29 cellular contexts compared by ENCODE assay signal in the genomic region with DNA sequence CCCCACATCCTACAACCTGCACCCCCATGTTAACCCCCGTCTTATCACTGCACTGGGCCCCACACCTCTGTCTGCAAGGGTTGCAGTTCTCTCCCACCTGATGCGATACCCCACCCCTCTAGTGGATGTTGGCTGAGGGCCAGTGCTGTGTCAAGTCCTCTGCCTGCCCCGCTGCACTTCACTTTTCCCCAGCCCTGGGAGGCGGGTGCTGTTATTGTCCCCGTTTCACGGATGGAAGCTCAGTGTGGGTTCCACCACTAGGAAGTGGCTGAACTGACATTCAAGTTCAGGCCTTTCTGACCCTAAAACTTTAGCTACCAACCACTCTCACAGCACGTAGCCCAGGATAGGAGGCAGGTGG. TPM values are rescaled to one million over a fixed set of nuclear protein-coding genes. Genes with fewer than 3 reads are reported as not detected.
DNase-seq lines count a peak whose midpoint lies in the region; ATAC-seq, FAIRE-seq and TF ChIP-seq lines count a peak whose summit lies in the region.
"Had no signal": no experiment of that assay in that cellular context is flagged by ENCODE, and none has a peak within 500 bp of the region (broad histone marks: within the 10 kb centered on the region; RNA-seq: fewer than 3 reads in every experiment).

No MANE protein-coding gene starts in this region.

- 62% methylated on average over 6 of the region's 7 CpGs for WGBS in mammary epithelial cell (ENCODE audit: low coverage, missing lambda C conversion rate)

- TF ChIP-seq CTCF in mammary epithelial cell (conservative IDR thresholded peaks at IDR 0.05 in 1 of 2, IDR thresholded peaks at IDR 0.05 in 1 of 2; ENCODE audit: extremely low read depth in 1 of 2, insufficient read depth in 1 of 2, low read depth in 1 of 2, low read length in 2 of 2) (no peak), MCF 10A (IDR thresholded peaks at IDR 0.05; ENCODE audit: unreplicated experiment) (no peak), HEK293 (tag by site-specific recombination; IDR thresholded peaks at IDR 0.05) (no peak), keratinocyte (optimal IDR thresholded peaks at IDR 0.05 in 1 of 3, IDR thresholded peaks at IDR 0.05 in 1 of 3, conservative IDR thresholded peaks at IDR 0.05 in 1 of 3; ENCODE audit: extremely low read depth in 1 of 3, insufficient read depth in 2 of 3, low read length in 3 of 3) (no peak)

- no peaks in the 10 kb centered on the region for H3K9me1 ChIP-seq in keratinocyte (ENCODE audit: control insufficient read depth, extremely low read depth, insufficient read depth, low read length)

- DNase-seq in mammary epithelial cell, result no peak
- no peak for DNase-seq in MCF 10A (ENCODE audit: unreplicated experiment)
- DNase-seq in keratinocyte (ENCODE audit: low read depth, low spot score), result no peak
- no peak for DNase-seq in C1 segment of cervical spinal cord (lab: John Stamatoyannopoulos, UW)
- DNase-seq in Ammon's horn (ENCODE audit: low spot score), result no peak
- DNase-seq: CD8-positive, alpha-beta memory T cell; DMS153; H7; HFFc6; IMR-90; NCI-H1092; NCI-H1436; NCI-H187; NCI-H2081 treated with DMSO at 0.1 percent for 48 hours; NCI-H524; NCI-H82; NK-92 treated with Interleukin-12 subunit alpha and Interleukin-12 subunit beta, amount 100 ng/mL, for 24 hours; PC-9; SHP77; T-helper 1 cell had no signal

- H3K79me2 ChIP-seq in mammary epithelial cell (ENCODE audit: insufficient read depth, low read length) (no peaks in the 10 kb centered on the region), keratinocyte (ENCODE audit: control insufficient read depth, insufficient read depth, low read length) (no peaks in the 10 kb centered on the region)

- peaks cover 19% of the 10 kb centered on the region for H3K4me1 Mint-ChIP-seq in MCF 10A (ENCODE audit: insufficient read depth, unreplicated experiment)

- H3K4me2 ChIP-seq in mammary epithelial cell (ENCODE audit: insufficient read depth, low read depth, low read length) (peak overlapping the region; percentile 10), keratinocyte (ENCODE audit: control insufficient read depth, extremely low read depth, insufficient read depth, low read depth, low read length) (peak overlapping the region; percentile 43)
- H3K4me2 ChIP-seq: PC-9 had no signal

- H3K27me3 ChIP-seq in mammary epithelial cell (ENCODE audit: insufficient read depth, low read length) (peaks cover 18% of the 10 kb centered on the region), keratinocyte (ENCODE audit: control insufficient read depth, extremely low read depth, insufficient read depth, low read length) (peaks cover 21% of the 10 kb centered on the region)

- no peak for ATAC-seq in HG03108 (IDR thresholded peaks at IDR 0.05; ENCODE audit: unreplicated experiment)

- CTCF ChIA-PET in mammary epithelial cell (lab: Charles Lee; ENCODE audit: low non-redundant PET) (no interaction called here), MCF 10A (lab: Yijun Ruan, JAX) (interaction anchor here (0.8 kb wide), 1 partner anchor 15 kb away, joined by 3 read pairs; no protein-coding TSS in a partner anchor), HEK293 (lab: Yijun Ruan, JAX) (interaction anchor here (1.0 kb wide), 1 partner anchor 31 kb away, joined by 4 read pairs; no protein-coding TSS in a partner anchor)

- H3K27ac ChIP-seq in mammary epithelial cell (ENCODE audit: insufficient read depth, low read depth, low read length) (no peak overlapping the region), HEK293 (ENCODE audit: extremely low read depth, low read depth, low read length) (no peak overlapping the region), keratinocyte (ENCODE audit: control insufficient read depth, insufficient read depth, low read length) (no peak overlapping the region)
- H3K27ac ChIP-seq: PC-9 had no signal

- peaks cover 13% of the 10 kb centered on the region for H3K4me1 ChIP-seq in mammary epithelial cell (ENCODE audit: insufficient read depth, low read length)
- peaks cover 6% of the 10 kb centered on the region; the same call in 1 of the 2 replicates for H3K4me1 ChIP-seq in HEK293 (ENCODE audit: control insufficient read depth, insufficient read depth, low read length)
- peaks cover 45% of the 10 kb centered on the region for H3K4me1 ChIP-seq in keratinocyte (ENCODE audit: control insufficient read depth, extremely low read depth, insufficient read depth, low read length)

- no peaks in the 10 kb centered on the region for H4K20me1 ChIP-seq in mammary epithelial cell (ENCODE audit: insufficient read depth, low read length)
- peaks cover 4% of the 10 kb centered on the region for H4K20me1 ChIP-seq in keratinocyte (ENCODE audit: control insufficient read depth, extremely low read depth, insufficient read depth, low read length)

- H3K36me3 ChIP-seq in mammary epithelial cell (ENCODE audit: insufficient read depth, low read length) (no peaks in the 10 kb centered on the region), HEK293 (ENCODE audit: control insufficient read depth in 2 of 2, insufficient read depth in 1 of 2, low read length in 2 of 2) (no peaks in the 10 kb centered on the region), keratinocyte (ENCODE audit: control insufficient read depth in 2 of 2, extremely low read depth in 1 of 2, insufficient read depth in 2 of 2, low read length in 2 of 2) (no peaks in the 10 kb centered on the region)

- H3K36me3 Mint-ChIP-seq in MCF 10A (ENCODE audit: insufficient read depth, unreplicated experiment), result no peaks in the 10 kb centered on the region

- H3K4me3 ChIP-seq in mammary epithelial cell (replicated peaks in 1 of 3; ENCODE audit: insufficient read depth in 1 of 3, low read depth in 2 of 3, low read length in 3 of 3) (no peak overlapping the region), HEK293 (ENCODE audit: low read depth, low read length) (no peak overlapping the region), keratinocyte (ENCODE audit: control insufficient read depth in 2 of 3, extremely low read depth in 1 of 3, insufficient read depth in 2 of 3, low read depth in 1 of 3, low read length in 3 of 3) (no peak overlapping the region)
- H3K4me3 ChIP-seq: PC-9 had no signal

- H3K9me3 ChIP-seq in mammary epithelial cell (replicated peaks; ENCODE audit: insufficient read depth, low read length) (no peaks in the 10 kb centered on the region), HEK293 (ENCODE audit: control insufficient read depth, insufficient read depth, low read depth, low read length) (no peaks in the 10 kb centered on the region), keratinocyte (ENCODE audit: control insufficient read depth, low read depth, low read length) (no peaks in the 10 kb centered on the region)

- dilution Hi-C loops in mammary epithelial cell (cut with HindIII; ENCODE audit: low sequenced_read_pairs) (no loop called here), keratinocyte (cut with MboI; ENCODE audit: extremely low pct_ligation_motif_present, low sequenced_read_pairs) (no loop called here)

- H3K4me3 Mint-ChIP-seq in MCF 10A (ENCODE audit: unreplicated experiment), result no peak overlapping the region
- H3K4me3 Mint-ChIP-seq: HFFc6 had no signal

- intact Hi-C loops in mammary epithelial cell (cut with micrococcal nuclease), result no loop called here
- intact Hi-C loops in MCF 10A (cut with micrococcal nuclease), result no loop called here

- no TSS peak for BruUV-seq in mammary epithelial cell (replicated peaks; lab: Mats Ljungman, UMichigan)
- BruUV-seq in MCF 10A (replicated peaks; lab: Mats Ljungman, UMichigan), result no TSS peak

- POLR2A ChIA-PET in MCF 10A (lab: Yijun Ruan, JAX) (interaction anchor here (1.4 kb wide), 1 partner anchor 20 kb away, joined by 4 read pairs; the partner anchor contains the start of gene TSPAN17), HEK293 (lab: Yijun Ruan, JAX) (no interaction called here)

- no peak overlapping the region for H2AFZ ChIP-seq in mammary epithelial cell (ENCODE audit: low read depth, low read length)
- no peak overlapping the region for H2AFZ ChIP-seq in keratinocyte (ENCODE audit: control insufficient read depth, low read length)
- H2AFZ ChIP-seq: PC-9 had no signal

- H3K27ac Mint-ChIP-seq in MCF 10A (ENCODE audit: low read depth, unreplicated experiment), result no peak overlapping the region
- H3K27ac Mint-ChIP-seq: HFFc6 had no signal

- in situ Hi-C loops in mammary epithelial cell (cut with MboI; ENCODE audit: low sequenced_read_pairs in 2 of 2), result no loop called here

- no peaks in the 10 kb centered on the region for H3K9me3 Mint-ChIP-seq in MCF 10A (ENCODE audit: unreplicated experiment)
- H3K9me3 Mint-ChIP-seq: CD8-positive, alpha-beta memory T cell; HFFc6 had no signal

- H3K9ac ChIP-seq in mammary epithelial cell (ENCODE audit: insufficient read depth, low read length), result no peak overlapping the region
- H3K9ac ChIP-seq in keratinocyte (ENCODE audit: control insufficient read depth, extremely low read depth, insufficient read depth, low read length), result no peak overlapping the region

- no peak for FAIRE-seq in keratinocyte (lab: Jason Lieb, UNC)
- FAIRE-seq: GM18507 had no signal

- H3K27me3 Mint-ChIP-seq in MCF 10A (ENCODE audit: insufficient read depth, unreplicated experiment), result peaks cover 17% of the 10 kb centered on the region

RNA-seq across cellular contexts. Expression of gene SNCB, which starts 3.5 kb away (rescaled TPM):
- total RNA-seq in mammary epithelial cell (1 to 10 TPM in 1 of 2 donors, not detected in 1; 1.2 TPM), MCF 10A (2022) (not detected in 2 replicates)
- polyA plus RNA-seq in mammary epithelial cell (0.42 TPM), keratinocyte (0.21 to 1.00 TPM (median 0.69 TPM) in 3 replicates)
- polyA minus RNA-seq in mammary epithelial cell (not detected), keratinocyte (0.33 TPM in 1 of 3 replicates, not detected in the others)
- not detected for polyA plus RNA-seq in keratinocyte (2011; ENCODE audit: low read depth)
- polyA plus RNA-seq in keratinocyte (2011; cell fraction: cytosol; rRNA removed), result 0.26 and 0.47 TPM in 2 replicates
- polyA plus RNA-seq in keratinocyte (2011; cell fraction: nucleus; rRNA removed), result 0.31 and 0.50 TPM in 2 replicates
- polyA plus RNA-seq in keratinocyte (2012; ENCODE audit: low replicate concordance), result 1.9 TPM in 1 of 2 replicates, not detected in the other
- polyA minus RNA-seq in keratinocyte (2011; cell fraction: cytosol; rRNA and poly(A)+ RNA removed), result not detected
- polyA minus RNA-seq in keratinocyte (2011; cell fraction: nucleus; rRNA and poly(A)+ RNA removed), result not detected in 2 replicates
- total RNA-seq: A172; CD8-positive, alpha-beta memory T cell; HFFc6; IMR-90; PC-9; RPMI7951 had no signal
- polyA plus RNA-seq: CD14-positive monocyte; CD8-positive, alpha-beta memory T cell had no signal

RNA-seq across cellular contexts. Expression of gene EIF4E1B, which starts 3.6 kb away (rescaled TPM):
- total RNA-seq in mammary epithelial cell (not detected), MCF 10A (2022) (not detected in 2 replicates)
- polyA plus RNA-seq in mammary epithelial cell (not detected), keratinocyte (not detected in 3 replicates)
- polyA minus RNA-seq in mammary epithelial cell (not detected), keratinocyte (not detected in 3 replicates)
- not detected for polyA plus RNA-seq in keratinocyte (2011; ENCODE audit: low read depth)
- not detected in 2 replicates for polyA plus RNA-seq in keratinocyte (2011; cell fraction: cytosol; rRNA removed)
- not detected in 2 replicates for polyA plus RNA-seq in keratinocyte (2011; cell fraction: nucleus; rRNA removed)
- polyA plus RNA-seq in keratinocyte (2012; ENCODE audit: low replicate concordance), result not detected in 2 replicates
- polyA minus RNA-seq in keratinocyte (2011; cell fraction: cytosol; rRNA and poly(A)+ RNA removed), result not detected
- polyA minus RNA-seq in keratinocyte (2011; cell fraction: nucleus; rRNA and poly(A)+ RNA removed), result not detected in 2 replicates
- total RNA-seq: A172; CD8-positive, alpha-beta memory T cell; Daoy; G401; HFFc6; IMR-90; PC-9; RPMI7951; SK-MEL-5 had no signal
- polyA plus RNA-seq: CD14-positive monocyte; CD8-positive, alpha-beta memory T cell; IMR-90 had no signal

RNA-seq across cellular contexts. Expression of gene GPRIN1, which starts 16.9 kb away (rescaled TPM):
- total RNA-seq in mammary epithelial cell (1 to 10 TPM; 4.7 to 8.7 TPM), MCF 10A (2022) (3.0 and 3.7 TPM in 2 replicates)
- polyA plus RNA-seq in mammary epithelial cell (3.7 TPM), keratinocyte (4.0 to 4.6 TPM (median 4.4 TPM) in 3 replicates)
- polyA minus RNA-seq in mammary epithelial cell (7.2 TPM), keratinocyte (4.9 to 5.7 TPM (median 5.5 TPM) in 3 replicates)
- polyA plus RNA-seq in keratinocyte (2011; ENCODE audit: low read depth), result 2.4 TPM
- polyA plus RNA-seq in keratinocyte (2011; cell fraction: cytosol; rRNA removed), result 3.5 and 5.5 TPM in 2 replicates
- 5.2 and 8.0 TPM in 2 replicates for polyA plus RNA-seq in keratinocyte (2011; cell fraction: nucleus; rRNA removed)
- 3.8 and 7.6 TPM in 2 replicates for polyA plus RNA-seq in keratinocyte (2012; ENCODE audit: low replicate concordance)
- polyA minus RNA-seq in keratinocyte (2011; cell fraction: cytosol; rRNA and poly(A)+ RNA removed), result 9.0 TPM
- polyA minus RNA-seq in keratinocyte (2011; cell fraction: nucleus; rRNA and poly(A)+ RNA removed), result 6.6 and 8.4 TPM in 2 replicates

RNA-seq across cellular contexts. Expression of gene TSPAN17, which starts 20.4 kb away (rescaled TPM):
- total RNA-seq in mammary epithelial cell (10 to 100 TPM; 47.4 to 48.8 TPM), MCF 10A (2022) (36.7 and 47.5 TPM in 2 replicates)
- polyA plus RNA-seq in mammary epithelial cell (39.2 TPM), keratinocyte (53.1 to 72.7 TPM (median 57.2 TPM) in 3 replicates)
- polyA minus RNA-seq in mammary epithelial cell (36.0 TPM), keratinocyte (53.3 to 88.0 TPM (median 60.3 TPM) in 3 replicates)
- 3.8 TPM for polyA plus RNA-seq in keratinocyte (2011; ENCODE audit: low read depth)
- 33.1 and 58.3 TPM in 2 replicates for polyA plus RNA-seq in keratinocyte (2011; cell fraction: cytosol; rRNA removed)
- polyA plus RNA-seq in keratinocyte (2011; cell fraction: nucleus; rRNA removed), result 59.8 and 61.6 TPM in 2 replicates
- polyA plus RNA-seq in keratinocyte (2012; ENCODE audit: low replicate concordance), result 23.9 and 59.0 TPM in 2 replicates
- 96.5 TPM for polyA minus RNA-seq in keratinocyte (2011; cell fraction: cytosol; rRNA and poly(A)+ RNA removed)
- polyA minus RNA-seq in keratinocyte (2011; cell fraction: nucleus; rRNA and poly(A)+ RNA removed), result 34.6 and 35.3 TPM in 2 replicates
